In the genomic region with DNA sequence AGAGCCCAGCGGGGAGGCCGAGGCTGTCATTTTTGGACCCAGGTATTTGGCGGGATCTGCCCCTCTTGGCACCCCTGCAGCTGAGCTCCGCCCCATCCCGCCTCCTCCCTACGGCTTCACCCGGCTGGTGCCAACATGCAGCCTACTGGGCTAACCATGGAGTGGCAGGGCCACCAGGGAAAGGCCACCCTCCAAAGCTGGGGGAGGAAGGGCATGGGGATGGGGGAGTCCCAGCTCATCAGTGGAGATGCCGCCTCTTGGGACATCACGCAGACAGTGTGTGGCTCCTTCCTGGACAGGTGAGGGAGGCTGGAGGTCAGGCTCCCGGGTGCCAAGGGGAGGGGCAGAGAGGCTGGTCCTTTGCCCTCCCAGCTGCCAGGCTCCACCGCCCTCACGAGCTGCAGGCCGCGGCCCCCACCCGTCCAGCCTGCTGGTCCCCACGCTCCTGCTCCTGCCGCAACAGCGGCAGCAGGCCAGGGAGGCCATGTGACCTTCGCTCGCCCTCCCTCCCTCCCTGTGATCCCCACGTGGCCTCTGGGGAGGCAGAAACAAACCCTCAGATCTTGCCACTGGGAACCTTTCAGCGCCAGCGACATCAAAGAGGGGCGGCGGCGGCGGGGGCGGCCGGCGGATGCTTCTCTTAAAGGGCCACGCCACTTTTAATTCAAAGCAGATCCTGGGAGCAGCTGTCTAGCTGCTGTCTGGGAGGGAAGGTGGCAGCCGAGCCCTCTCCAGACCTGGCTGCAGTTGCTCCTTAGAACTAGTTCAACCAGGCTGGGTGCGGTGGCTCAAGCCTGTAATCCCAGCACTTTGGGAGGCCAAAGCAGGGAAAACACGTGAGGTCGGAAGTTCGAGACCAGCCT, we compare ENCODE assay signal across 9 cellular contexts. TPM values are rescaled to one million over a fixed set of nuclear protein-coding genes. Genes with fewer than 3 reads are reported as not detected.
DNase-seq lines count a peak whose midpoint lies in the region; ATAC-seq lines count a peak whose summit lies in the region.
"Had no signal": no experiment of that assay in that cellular context is flagged by ENCODE, and none has a peak within 500 bp of the region (broad histone marks: within the 10 kb centered on the region; RNA-seq: fewer than 3 reads in every experiment).

No MANE protein-coding gene starts in this region.

- ATAC-seq in GM21723 (IDR thresholded peaks at IDR 0.05; ENCODE audit: unreplicated experiment) (peak; percentile 67), memory B cell (ENCODE audit: low read depth) (peak; percentile 81), HG03025 (IDR thresholded peaks at IDR 0.05; ENCODE audit: low FRiP score, unreplicated experiment) (no peak)

- no peaks in the 10 kb centered on the region for H3K79me2 ChIP-seq in ACC112 (ENCODE audit: control insufficient read depth, insufficient read depth, low read length, unreplicated experiment)

- peak overlapping the region; percentile 39 for H3K4me3 Mint-ChIP-seq in activated CD4-positive, alpha-beta memory T cell treated with anti-CD3 and anti-CD28 coated beads for 36 hours
- peak overlapping the region; percentile 47 for H3K4me3 Mint-ChIP-seq in memory B cell

- POLR2A ChIA-PET in activated CD4-positive, alpha-beta memory T cell treated with anti-CD3 and anti-CD28 coated beads for 36 hours (lab: Charles Lee), result interaction anchor here (0.7 to 1.5 kb wide), 4 partner anchors 9 to 98 kb away, joined by 3 to 4 read pairs (median 4); partner anchors contain the start of gene DCXR

- CTCF ChIA-PET in activated CD4-positive, alpha-beta memory T cell treated with anti-CD3 and anti-CD28 coated beads for 36 hours (lab: Charles Lee), result interaction anchor here (0.7 to 2.2 kb wide), 8 partner anchors 8 to 226 kb away, joined by 3 to 15 read pairs (median 5); partner anchors contain the start of gene ASPSCR1

- peaks cover 3% of the 10 kb centered on the region for H3K4me1 ChIP-seq in ACC112 (ENCODE audit: control insufficient read depth, insufficient read depth, low read length, unreplicated experiment)

- peak overlapping the region; percentile 51 for H3K27ac Mint-ChIP-seq in activated CD4-positive, alpha-beta memory T cell treated with anti-CD3 and anti-CD28 coated beads for 36 hours
- H3K27ac Mint-ChIP-seq in memory B cell, result peak overlapping the region; percentile 50

- intact Hi-C loops in activated CD4-positive, alpha-beta memory T cell treated with anti-CD3 and anti-CD28 coated beads for 36 hours (cut with micrococcal nuclease), result loop anchor here (1.0 kb wide), 1 partner anchor 10 kb away; the partner anchor contains the start of gene ASPSCR1

- no peaks in the 10 kb centered on the region for H3K36me3 Mint-ChIP-seq in activated CD4-positive, alpha-beta memory T cell treated with anti-CD3 and anti-CD28 coated beads for 36 hours
- H3K36me3 Mint-ChIP-seq in memory B cell, result no peaks in the 10 kb centered on the region

- H3K27me3 Mint-ChIP-seq in activated CD4-positive, alpha-beta memory T cell treated with anti-CD3 and anti-CD28 coated beads for 36 hours, result no peaks in the 10 kb centered on the region
- peaks cover 3% of the 10 kb centered on the region for H3K27me3 Mint-ChIP-seq in memory B cell

- peaks cover 16% of the 10 kb centered on the region; the same call in 1 of the 2 replicates for H3K27me3 ChIP-seq in ACC112 (ENCODE audit: insufficient read depth, low read length)

- no peak overlapping the region for H2AFZ ChIP-seq in ACC112 (ENCODE audit: low read length, unreplicated experiment)

- H3K4me3 ChIP-seq in ACC112 (ENCODE audit: low read depth, low read length), result peak overlapping the region; percentile 20; the same call in 1 of the 2 replicates

- H3K4me1 Mint-ChIP-seq in activated CD4-positive, alpha-beta memory T cell treated with anti-CD3 and anti-CD28 coated beads for 36 hours (ENCODE audit: low read depth), result peaks cover 14% of the 10 kb centered on the region
- H3K4me1 Mint-ChIP-seq in memory B cell, result peaks cover 8% of the 10 kb centered on the region

- DNase-seq in NCI-H345 (lab: John Stamatoyannopoulos, UW) (peak; percentile 59), ecto neural progenitor cell (ENCODE audit: low spot score) (peak; percentile 97), memory B cell (ENCODE audit: low spot score in 2 of 2) (peak in 1 of 2 donors; percentile 32)
- DNase-seq in activated CD4-positive, alpha-beta memory T cell treated with anti-CD3 and anti-CD28 coated beads for 36 hours, result peak; percentile 94
- DNase-seq in stimulated activated CD8-positive, alpha-beta memory T cell treated with anti-CD3 and anti-CD28 coated beads, Interleukin-15, amount 100 ng/mL, for 1 hour (ENCODE audit: low read depth), result peak; percentile 64

- no peaks in the 10 kb centered on the region for H3K36me3 ChIP-seq in ACC112 (ENCODE audit: insufficient read depth, low read length)

- H3K9me3 Mint-ChIP-seq in activated CD4-positive, alpha-beta memory T cell treated with anti-CD3 and anti-CD28 coated beads for 36 hours, result no peaks in the 10 kb centered on the region
- no peaks in the 10 kb centered on the region for H3K9me3 Mint-ChIP-seq in memory B cell

- H3K27ac ChIP-seq in ACC112 (ENCODE audit: low read depth, low read length), result no peak overlapping the region

RNA-seq across cellular contexts. Expression of gene NOTUM, which starts 6.8 kb away (rescaled TPM):
- total RNA-seq in activated CD4-positive, alpha-beta memory T cell treated with anti-CD3 and anti-CD28 coated beads for 36 hours, result under 1 TPM; 0.22 to 0.40 TPM

RNA-seq across cellular contexts. Expression of gene ASPSCR1, which starts 9.7 kb away (rescaled TPM):
- total RNA-seq in activated CD4-positive, alpha-beta memory T cell treated with anti-CD3 and anti-CD28 coated beads for 36 hours, result 10 to 100 TPM; 25.4 to 27.1 TPM

RNA-seq across cellular contexts. Expression of gene MYADML2, which starts 20.7 kb away (rescaled TPM):
- total RNA-seq in activated CD4-positive, alpha-beta memory T cell treated with anti-CD3 and anti-CD28 coated beads for 36 hours, result not detected
- total RNA-seq: temporal lobe had no signal

RNA-seq across cellular contexts. Expression of gene PYCR1, which starts 30.7 kb away (rescaled TPM):
- 10 to 100 TPM; 88.9 to 89.8 TPM for total RNA-seq in activated CD4-positive, alpha-beta memory T cell treated with anti-CD3 and anti-CD28 coated beads for 36 hours

RNA-seq across cellular contexts. Expression of gene MAFG, which starts 40.2 kb away (rescaled TPM):
- total RNA-seq in activated CD4-positive, alpha-beta memory T cell treated with anti-CD3 and anti-CD28 coated beads for 36 hours, result 10 to 100 TPM; 23.4 to 24.1 TPM
